ENCODE assay signal across 23 cellular contexts in the genomic region with DNA sequence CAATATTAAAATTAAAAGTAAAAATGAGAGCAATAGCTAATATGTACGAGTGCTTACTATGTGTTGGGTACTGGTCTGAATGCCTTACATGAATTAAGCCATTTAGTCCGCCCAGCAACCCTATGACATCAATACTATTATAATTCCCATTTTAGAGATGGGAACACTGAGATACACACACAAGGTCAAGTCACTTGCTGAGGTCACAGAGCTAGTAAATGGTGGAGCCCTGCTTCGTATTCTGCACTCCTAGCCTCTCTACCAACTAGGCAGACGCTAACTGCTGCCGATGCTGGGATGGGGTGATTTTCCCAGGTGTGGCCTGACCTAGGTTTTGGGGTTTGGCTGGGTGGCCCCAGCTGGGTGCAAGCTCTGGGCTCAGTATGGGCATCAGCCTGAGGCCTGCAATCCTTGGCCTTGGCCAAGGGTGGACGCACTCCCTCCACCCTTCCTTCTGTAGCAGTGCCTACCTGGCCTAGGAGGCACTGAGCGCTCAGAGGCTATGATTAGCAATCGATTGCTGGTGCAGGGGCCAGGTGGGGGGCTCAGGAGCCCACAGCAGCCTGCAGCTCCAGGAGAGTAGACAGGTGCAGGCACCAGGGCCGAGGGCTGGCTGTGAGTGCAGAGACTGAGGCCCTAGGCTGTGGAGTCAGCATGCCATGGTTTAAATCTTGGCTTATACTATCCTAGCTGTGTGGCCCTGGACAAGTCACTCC. TPM values are rescaled to one million over a fixed set of nuclear protein-coding genes. Genes with fewer than 3 reads are reported as not detected.
A peak's percentile ranks its signal among the peaks of the same experiment; 100 is the strongest.
DNase-seq lines count a peak whose midpoint lies in the region; ATAC-seq, FAIRE-seq and TF ChIP-seq lines count a peak whose summit lies in the region.
"Had no signal": no experiment of that assay in that cellular context is flagged by ENCODE, and none has a peak within 500 bp of the region (broad histone marks: within the 10 kb centered on the region; RNA-seq: fewer than 3 reads in every experiment).

No MANE protein-coding gene starts in this region.

- peak overlapping the region; percentile 30 for H3K27ac Mint-ChIP-seq in activated naive CD8-positive, alpha-beta T cell treated with anti-CD3 and anti-CD28 coated beads, Interleukin-2, amount 10 ng/mL, durations not matched to agents 7 days and 5 days
- H3K27ac Mint-ChIP-seq in activated naive CD8-positive, alpha-beta T cell treated with anti-CD3 and anti-CD28 coated beads, Interleukin-2, amount 50 U/mL, for 24 hours, result no peak overlapping the region
- H3K27ac Mint-ChIP-seq: GM23338, H9 had no signal

- no peaks in the 10 kb centered on the region for H3K9me1 ChIP-seq in K562 (ENCODE audit: control insufficient read depth, insufficient read depth, low read length)

- no peak overlapping the region for H4K8ac ChIP-seq in neuronal stem cell (ENCODE audit: low read depth, low read length)

- intact Hi-C loops in K562 (cut with micrococcal nuclease), result loop anchor here (5.0 kb wide), 1 partner anchor 63 kb away; no protein-coding TSS in a partner anchor

- POLR2A ChIA-PET in activated naive CD8-positive, alpha-beta T cell treated with anti-CD3 and anti-CD28 coated beads, Interleukin-2, amount 10 ng/mL, durations not matched to agents 7 days and 5 days (lab: Charles Lee), result interaction anchor here (0.5 to 3.2 kb wide), 4 partner anchors 9 to 227 kb away, joined by 3 to 11 read pairs (median 4); no protein-coding TSS in a partner anchor
- POLR2A ChIA-PET in K562 (lab: Yijun Ruan, JAX), result interaction anchor here (0.5 to 0.6 kb wide), 2 partner anchors 10 to 23 kb away, joined by 3 read pairs; no protein-coding TSS in a partner anchor

- TF ChIP-seq EP300 in K562 (IDR thresholded peaks at IDR 0.05; ENCODE audit: low read length), result no peak

- no peak for FAIRE-seq in K562 (lab: Jason Lieb, UNC)
- FAIRE-seq: A549, GM18507 had no signal

- H3K18ac ChIP-seq in neuronal stem cell (ENCODE audit: low read length), result no peak overlapping the region

- no peak overlapping the region for H3K23ac ChIP-seq in neuronal stem cell (ENCODE audit: low read depth, low read length, poor library complexity)

- peak overlapping the region in 1 of 2 experiments; percentile 51; a peak in 1 of 4 replicates for H3K9ac ChIP-seq in K562 (ENCODE audit: insufficient read depth in 1 of 2, low read depth in 2 of 2, low read length in 2 of 2)
- no peak overlapping the region for H3K9ac ChIP-seq in neuronal stem cell (ENCODE audit: low read depth, low read length, poor library complexity)

- H2BK15ac ChIP-seq in neuronal stem cell (ENCODE audit: low read length), result no peak overlapping the region

- no peak overlapping the region for H3K27ac ChIP-seq in K562 (ENCODE audit: extremely low read depth, low read depth, low read length)
- no peak overlapping the region for H3K27ac ChIP-seq in neuronal stem cell (replicated peaks; ENCODE audit: low read length)
- H3K27ac ChIP-seq: A549 had no signal

- TF ChIP-seq POLR2A in K562 (conservative IDR thresholded peaks at IDR 0.05), result no peak

- peaks cover 10 to 31% of the 10 kb centered on the region in 2 experiments; a peak in 4 of 5 replicates for H3K4me1 ChIP-seq in K562 (replicated peaks in 1 of 2; ENCODE audit: control insufficient read depth in 2 of 2, insufficient read depth in 2 of 2, low read length in 2 of 2)
- peaks cover 25 to 31% of the 10 kb centered on the region in 2 donors for H3K4me1 ChIP-seq in neuronal stem cell (ENCODE audit: control insufficient read depth in 2 of 2, insufficient read depth in 1 of 2, low read depth in 1 of 2, low read length in 2 of 2)
- H3K4me1 ChIP-seq: BE2C had no signal

- BruUV-seq in K562 (replicated peaks; lab: Mats Ljungman, UMichigan), result no TSS peak

- H2AK5ac ChIP-seq in neuronal stem cell (ENCODE audit: low read depth, low read length), result peak overlapping the region; percentile 24

- H3K14ac ChIP-seq in neuronal stem cell (ENCODE audit: low read length), result peak overlapping the region; percentile 9

- DNase-seq in activated naive CD8-positive, alpha-beta T cell treated with anti-CD3 and anti-CD28 coated beads, Interleukin-2, amount 10 ng/mL, durations not matched to agents 7 days and 5 days, result no peak
- no peak for DNase-seq in activated naive CD8-positive, alpha-beta T cell treated with anti-CD3 and anti-CD28 coated beads, Interleukin-2, amount 50 U/mL, for 24 hours
- DNase-seq in K562 (ENCODE audit: extremely low read depth in 1 of 4, low spot score in 3 of 4) (no peak), neuronal stem cell (ENCODE audit: low spot score) (no peak), NCI-H1930 (lab: John Stamatoyannopoulos, UW) (no peak), NCI-H2227 (lab: John Stamatoyannopoulos, UW; ENCODE audit: unreplicated experiment) (no peak)
- DNase-seq: 8988T, ACHN, AML-193, BE2C, C1 segment of cervical spinal cord, Calu3, COR-L47, DMS79 treated with DMSO at 0.1 percent for 48 hours, GF-D8, H9 had no signal

- no peak overlapping the region for H4K91ac ChIP-seq in neuronal stem cell (ENCODE audit: low read depth, low read length, poor library complexity)

- H3K79me2 ChIP-seq in K562 (ENCODE audit: control insufficient read depth, insufficient read depth, low read length), result no peaks in the 10 kb centered on the region

- H3K4me2 ChIP-seq in K562 (ENCODE audit: insufficient read depth, low read length) (no peak overlapping the region), neuronal stem cell (ENCODE audit: insufficient read depth, low read length, poor library complexity, severe bottlenecking) (no peak overlapping the region)
- H3K4me2 ChIP-seq: A549, GM23338 had no signal

- H2AFZ ChIP-seq in K562 (ENCODE audit: low read depth, low read length), result no peak overlapping the region
- H2AFZ ChIP-seq in neuronal stem cell (ENCODE audit: low read length), result no peak overlapping the region
- H2AFZ ChIP-seq: GM23338 had no signal

- in situ Hi-C loops in K562 (cut with MboI), result no loop called here

- H3K4me1 Mint-ChIP-seq in activated naive CD8-positive, alpha-beta T cell treated with anti-CD3 and anti-CD28 coated beads, Interleukin-2, amount 10 ng/mL, durations not matched to agents 7 days and 5 days, result peaks cover 45% of the 10 kb centered on the region
- peaks cover 12% of the 10 kb centered on the region for H3K4me1 Mint-ChIP-seq in activated naive CD8-positive, alpha-beta T cell treated with anti-CD3 and anti-CD28 coated beads, Interleukin-2, amount 50 U/mL, for 24 hours

- H3K4me3 ChIP-seq in K562 (no peak overlapping the region), neuronal stem cell (ENCODE audit: low read length in 2 of 2) (no peak overlapping the region)
- H3K4me3 ChIP-seq: A549, GM23338 had no signal

- CTCF ChIA-PET in K562 (lab: Yijun Ruan, JAX; ENCODE audit: low intra/inter-chr PET ratio), result no interaction called here

- H3K9me3 Mint-ChIP-seq in activated naive CD8-positive, alpha-beta T cell treated with anti-CD3 and anti-CD28 coated beads, Interleukin-2, amount 10 ng/mL, durations not matched to agents 7 days and 5 days, result no peaks in the 10 kb centered on the region
- H3K9me3 Mint-ChIP-seq in activated naive CD8-positive, alpha-beta T cell treated with anti-CD3 and anti-CD28 coated beads, Interleukin-2, amount 50 U/mL, for 24 hours, result no peaks in the 10 kb centered on the region
- H3K9me3 Mint-ChIP-seq: GM23338, H9 had no signal

- H3K4ac ChIP-seq in neuronal stem cell (ENCODE audit: low read length), result no peak overlapping the region

- no peaks in the 10 kb centered on the region for H3K36me3 Mint-ChIP-seq in activated naive CD8-positive, alpha-beta T cell treated with anti-CD3 and anti-CD28 coated beads, Interleukin-2, amount 10 ng/mL, durations not matched to agents 7 days and 5 days
- H3K36me3 Mint-ChIP-seq in activated naive CD8-positive, alpha-beta T cell treated with anti-CD3 and anti-CD28 coated beads, Interleukin-2, amount 50 U/mL, for 24 hours (ENCODE audit: low read depth), result no peaks in the 10 kb centered on the region
- H3K36me3 Mint-ChIP-seq: CD4-positive, alpha-beta memory T cell had no signal

- H3K27me3 ChIP-seq in K562 (ENCODE audit: control insufficient read depth in 2 of 2, insufficient read depth in 2 of 2, low read length in 2 of 2) (peaks cover 6 to 46% of the 10 kb centered on the region in 2 experiments), neuronal stem cell (ENCODE audit: control insufficient read depth in 3 of 3, insufficient read depth in 3 of 3, low read depth in 1 of 3, low read length in 3 of 3) (peaks cover 0 to 41% (median 6%) of the 10 kb centered on the region in 3 experiments)
- H3K27me3 ChIP-seq: BE2C had no signal

- H3K36me3 ChIP-seq in K562 (ENCODE audit: control insufficient read depth, insufficient read depth, low read length) (no peaks in the 10 kb centered on the region), neuronal stem cell (replicated peaks in 1 of 2; ENCODE audit: control insufficient read depth in 2 of 2, insufficient read depth in 2 of 2, low read length in 2 of 2) (no peaks in the 10 kb centered on the region)
- H3K36me3 ChIP-seq: BE2C had no signal

- TF ChIP-seq CTCF in K562 (IDR thresholded peaks at IDR 0.05 in 2 of 3, conservative IDR thresholded peaks at IDR 0.05 in 1 of 3; ENCODE audit: insufficient read depth in 2 of 3, low read depth in 1 of 3, low read length in 3 of 3), result no peak

- no peaks in the 10 kb centered on the region for H4K20me1 ChIP-seq in K562 (replicated peaks; ENCODE audit: control insufficient read depth, insufficient read depth, low read length)

- H2BK12ac ChIP-seq in neuronal stem cell (ENCODE audit: low read length), result no peak overlapping the region

- peaks cover 28% of the 10 kb centered on the region for H3K27me3 Mint-ChIP-seq in activated naive CD8-positive, alpha-beta T cell treated with anti-CD3 and anti-CD28 coated beads, Interleukin-2, amount 10 ng/mL, durations not matched to agents 7 days and 5 days
- H3K27me3 Mint-ChIP-seq in activated naive CD8-positive, alpha-beta T cell treated with anti-CD3 and anti-CD28 coated beads, Interleukin-2, amount 50 U/mL, for 24 hours, result peaks cover 14% of the 10 kb centered on the region

- no peak overlapping the region for H2BK5ac ChIP-seq in neuronal stem cell (ENCODE audit: low read length)

- no peak for TF ChIP-seq RAD21 in K562 (CRISPR knock-in tag; conservative IDR thresholded peaks at IDR 0.05 in 1 of 2, IDR thresholded peaks at IDR 0.05 in 1 of 2)

- H3K4me3 Mint-ChIP-seq in activated naive CD8-positive, alpha-beta T cell treated with anti-CD3 and anti-CD28 coated beads, Interleukin-2, amount 10 ng/mL, durations not matched to agents 7 days and 5 days, result peak overlapping the region; percentile 15
- no peak overlapping the region for H3K4me3 Mint-ChIP-seq in activated naive CD8-positive, alpha-beta T cell treated with anti-CD3 and anti-CD28 coated beads, Interleukin-2, amount 50 U/mL, for 24 hours
- H3K4me3 Mint-ChIP-seq: GM23338, H9 had no signal

- H3K9me3 ChIP-seq in K562 (replicated peaks; ENCODE audit: control insufficient read depth, insufficient read depth, low read depth, low read length), result no peaks in the 10 kb centered on the region
- peaks cover 0 to 2% of the 10 kb centered on the region in 2 donors for H3K9me3 ChIP-seq in neuronal stem cell (replicated peaks in 1 of 2; ENCODE audit: control insufficient read depth in 2 of 2, insufficient read depth in 1 of 2, low read depth in 1 of 2, low read length in 2 of 2)
- H3K9me3 ChIP-seq: A549, BE2C had no signal

- WGBS in K562 (ENCODE audit: insufficient coverage, low coverage, missing lambda C conversion rate), result 36% methylated on average over 9 of the region's 9 CpGs
- WGBS in neuronal stem cell (ENCODE audit: extremely low coverage in 2 of 2, insufficient read length in 2 of 2, insufficient replicate concordance in 1 of 2), 2 donors, result no CpG with 5 or more reads among the region's 9 CpGs

- ATAC-seq in activated naive CD8-positive, alpha-beta T cell treated with anti-CD3 and anti-CD28 coated beads, Interleukin-2, amount 10 ng/mL, durations not matched to agents 7 days and 5 days (ENCODE audit: low read depth), result no peak
- ATAC-seq in activated naive CD8-positive, alpha-beta T cell treated with anti-CD3 and anti-CD28 coated beads, Interleukin-2, amount 50 U/mL, for 24 hours, result no peak
- ATAC-seq in K562, result no peak
- ATAC-seq: A549, GM23338, HCT116 had no signal

- no peak overlapping the region for H2BK120ac ChIP-seq in neuronal stem cell (ENCODE audit: low read depth, low read length)

- no peaks in the 10 kb centered on the region for H3K79me1 ChIP-seq in neuronal stem cell (ENCODE audit: low read depth, low read length)

RNA-seq across cellular contexts. Expression of a gene that starts 2.7 kb away (rescaled TPM):
- total RNA-seq in activated naive CD8-positive, alpha-beta T cell treated with anti-CD3 and anti-CD28 coated beads, Interleukin-2, amount 10 ng/mL, durations not matched to agents 7 days and 5 days, result 1 to 10 TPM; 3.3 to 4.1 TPM
- 0.23 TPM in 1 of 2 replicates, not detected in the other for total RNA-seq in K562 (2011; cell fraction: chromatin; rRNA removed; ENCODE audit: low replicate concordance)
- not detected in 2 replicates for total RNA-seq in K562 (2011; cell fraction: nucleolus; rRNA removed)
- total RNA-seq in K562 (2011; cell fraction: nucleoplasm; rRNA removed), result not detected in 2 replicates
- total RNA-seq in K562 (2014; rRNA removed) (not detected in 2 replicates), K562 (2014; rRNA removed; fragmentation: Illumina TruSeq; extraction: Trizol) (not detected in 2 replicates), K562 (2015; rRNA removed; fragmentation: Illumina TruSeq; extraction: Trizol) (not detected in 2 replicates), K562 (2021) (0.16 and 0.18 TPM in 2 replicates)
- polyA plus RNA-seq in K562 (2011; rRNA removed) (0.10 and 0.12 TPM in 2 replicates), K562 (2014; fragmentation: Illumina TruSeq; extraction: Trizol) (0.11 TPM in 1 of 2 replicates, not detected in the other), K562 (2014; fragmentation: Nextera tagmentation; extraction: Ambion mirVana) (not detected), K562 (2014; rRNA removed) (0.29 TPM in 1 of 2 replicates, not detected in the other)
- 0.18 and 0.64 TPM in 2 replicates for polyA plus RNA-seq in K562 (2011; cell fraction: cytosol; rRNA removed)
- polyA plus RNA-seq in K562 (2011; cell fraction: nucleus; rRNA removed), result 0.17 and 0.18 TPM in 2 replicates
- polyA plus RNA-seq in K562 (2012), result 0.07 and 0.32 TPM in 2 replicates
- polyA minus RNA-seq in K562 (2011; rRNA and poly(A)+ RNA removed), result not detected in 2 replicates
- 0.86 TPM in 1 of 2 replicates, not detected in the other for polyA minus RNA-seq in K562 (2011; cell fraction: cytosol; rRNA and poly(A)+ RNA removed)
- polyA minus RNA-seq in K562 (2011; cell fraction: nucleus; rRNA and poly(A)+ RNA removed), result 0.13 TPM in 1 of 2 replicates, not detected in the other
- 8.9 TPM for polyA plus RNA-seq in neuronal stem cell (2013, experiment 1 of 2)
- polyA plus RNA-seq in neuronal stem cell (2013, experiment 2 of 2), result 9.1 TPM
- total RNA-seq: CD4-positive, alpha-beta memory T cell had no signal

RNA-seq across cellular contexts. Expression of a gene that starts 27.2 kb away (rescaled TPM):
- not detected for total RNA-seq in activated naive CD8-positive, alpha-beta T cell treated with anti-CD3 and anti-CD28 coated beads, Interleukin-2, amount 10 ng/mL, durations not matched to agents 7 days and 5 days
- 1.2 and 5.1 TPM in 2 replicates for total RNA-seq in K562 (2011; cell fraction: chromatin; rRNA removed; ENCODE audit: low replicate concordance)
- total RNA-seq in K562 (2011; cell fraction: nucleolus; rRNA removed), result 3.3 and 5.3 TPM in 2 replicates
- total RNA-seq in K562 (2011; cell fraction: nucleoplasm; rRNA removed), result 1.8 and 2.3 TPM in 2 replicates
- total RNA-seq in K562 (2014; rRNA removed) (0.64 and 1.6 TPM in 2 replicates), K562 (2014; rRNA removed; fragmentation: Illumina TruSeq; extraction: Trizol) (0.32 and 0.40 TPM in 2 replicates), K562 (2015; rRNA removed; fragmentation: Illumina TruSeq; extraction: Trizol) (0.19 and 0.29 TPM in 2 replicates), K562 (2021) (1.1 TPM in 2 replicates)
- polyA plus RNA-seq in K562 (2011; rRNA removed) (1.4 and 4.0 TPM in 2 replicates), K562 (2014; fragmentation: Illumina TruSeq; extraction: Trizol) (0.97 and 1.1 TPM in 2 replicates), K562 (2014; fragmentation: Nextera tagmentation; extraction: Ambion mirVana) (under 1 TPM; 0.08 to 0.49 TPM), K562 (2014; rRNA removed) (1.2 and 1.7 TPM in 2 replicates)
- polyA plus RNA-seq in K562 (2011; cell fraction: cytosol; rRNA removed), result 3.6 and 5.5 TPM in 2 replicates
- 22.9 and 26.0 TPM in 2 replicates for polyA plus RNA-seq in K562 (2011; cell fraction: nucleus; rRNA removed)
- polyA plus RNA-seq in K562 (2012), result 0.48 and 1.8 TPM in 2 replicates
- 0.99 and 1.2 TPM in 2 replicates for polyA minus RNA-seq in K562 (2011; rRNA and poly(A)+ RNA removed)
- 1.0 TPM in 1 of 2 replicates, not detected in the other for polyA minus RNA-seq in K562 (2011; cell fraction: cytosol; rRNA and poly(A)+ RNA removed)
- polyA minus RNA-seq in K562 (2011; cell fraction: nucleus; rRNA and poly(A)+ RNA removed), result 1.5 and 2.3 TPM in 2 replicates
- 2.9 TPM for polyA plus RNA-seq in neuronal stem cell (2013, experiment 1 of 2)
- polyA plus RNA-seq in neuronal stem cell (2013, experiment 2 of 2), result 2.7 TPM
- total RNA-seq: Calu3; CD4-positive, alpha-beta memory T cell; H4 had no signal
- polyA plus RNA-seq: CD4-positive, alpha-beta memory T cell had no signal

RNA-seq across cellular contexts. Expression of a gene that starts 49.0 kb away (rescaled TPM):
- not detected for total RNA-seq in activated naive CD8-positive, alpha-beta T cell treated with anti-CD3 and anti-CD28 coated beads, Interleukin-2, amount 10 ng/mL, durations not matched to agents 7 days and 5 days
- total RNA-seq in K562 (2011; cell fraction: chromatin; rRNA removed; ENCODE audit: low replicate concordance), result 0.55 and 2.4 TPM in 2 replicates
- total RNA-seq in K562 (2011; cell fraction: nucleolus; rRNA removed), result 0.92 and 2.0 TPM in 2 replicates
- 0.76 and 2.0 TPM in 2 replicates for total RNA-seq in K562 (2011; cell fraction: nucleoplasm; rRNA removed)
- total RNA-seq in K562 (2014; rRNA removed) (0.18 TPM in 1 of 2 replicates, not detected in the other), K562 (2014; rRNA removed; fragmentation: Illumina TruSeq; extraction: Trizol) (not detected in 2 replicates), K562 (2015; rRNA removed; fragmentation: Illumina TruSeq; extraction: Trizol) (not detected in 2 replicates), K562 (2021) (0.07 and 0.18 TPM in 2 replicates)
- polyA plus RNA-seq in K562 (2011; rRNA removed) (0.10 and 0.45 TPM in 2 replicates), K562 (2014; fragmentation: Illumina TruSeq; extraction: Trizol) (0.10 TPM in 1 of 2 replicates, not detected in the other), K562 (2014; fragmentation: Nextera tagmentation; extraction: Ambion mirVana) (under 1 TPM in 1 of 2 experiments, not detected in 1; 0.03 TPM), K562 (2014; rRNA removed) (0.37 TPM in 1 of 2 replicates, not detected in the other)
- 0.24 and 1.1 TPM in 2 replicates for polyA plus RNA-seq in K562 (2011; cell fraction: cytosol; rRNA removed)
- 4.6 and 6.0 TPM in 2 replicates for polyA plus RNA-seq in K562 (2011; cell fraction: nucleus; rRNA removed)
- polyA plus RNA-seq in K562 (2012), result 0.14 and 0.35 TPM in 2 replicates
- 0.07 TPM in 1 of 2 replicates, not detected in the other for polyA minus RNA-seq in K562 (2011; rRNA and poly(A)+ RNA removed)
- not detected in 2 replicates for polyA minus RNA-seq in K562 (2011; cell fraction: cytosol; rRNA and poly(A)+ RNA removed)
- 0.56 and 0.94 TPM in 2 replicates for polyA minus RNA-seq in K562 (2011; cell fraction: nucleus; rRNA and poly(A)+ RNA removed)
- 0.13 TPM for polyA plus RNA-seq in neuronal stem cell (2013, experiment 1 of 2)
- 0.08 TPM for polyA plus RNA-seq in neuronal stem cell (2013, experiment 2 of 2)
- total RNA-seq: Calu3; CD4-positive, alpha-beta memory T cell; Daoy; H4 had no signal
- polyA plus RNA-seq: CD4-positive, alpha-beta memory T cell had no signal

RNA-seq across cellular contexts. Expression of a gene that starts 53.0 kb away (rescaled TPM):
- total RNA-seq in activated naive CD8-positive, alpha-beta T cell treated with anti-CD3 and anti-CD28 coated beads, Interleukin-2, amount 10 ng/mL, durations not matched to agents 7 days and 5 days, result not detected
- 0.44 TPM in 1 of 2 replicates, not detected in the other for total RNA-seq in K562 (2011; cell fraction: chromatin; rRNA removed; ENCODE audit: low replicate concordance)
- not detected in 2 replicates for total RNA-seq in K562 (2011; cell fraction: nucleolus; rRNA removed)
- 0.31 TPM in 1 of 2 replicates, not detected in the other for total RNA-seq in K562 (2011; cell fraction: nucleoplasm; rRNA removed)
- 0.05 TPM in 1 of 2 replicates, not detected in the other for total RNA-seq in K562 (2014; rRNA removed)
- not detected in 2 replicates for total RNA-seq in K562 (2014; rRNA removed; fragmentation: Illumina TruSeq; extraction: Trizol)
- not detected in 2 replicates for total RNA-seq in K562 (2015; rRNA removed; fragmentation: Illumina TruSeq; extraction: Trizol)
- total RNA-seq in K562 (2021), result 0.09 TPM in 1 of 2 replicates, not detected in the other
- 0.07 and 0.08 TPM in 2 replicates for polyA plus RNA-seq in K562 (2011; rRNA removed)
- 0.03 and 0.04 TPM in 2 replicates for polyA plus RNA-seq in K562 (2011; cell fraction: cytosol; rRNA removed)
- 0.07 and 0.08 TPM in 2 replicates for polyA plus RNA-seq in K562 (2011; cell fraction: nucleus; rRNA removed)
- polyA plus RNA-seq in K562 (2012), result 0.16 and 0.17 TPM in 2 replicates
- 0.19 TPM in 1 of 2 replicates, not detected in the other for polyA plus RNA-seq in K562 (2014; fragmentation: Illumina TruSeq; extraction: Trizol)
- polyA plus RNA-seq in K562 (2014; fragmentation: Nextera tagmentation; extraction: Ambion mirVana), result not detected
- not detected in 2 replicates for polyA plus RNA-seq in K562 (2014; rRNA removed)
- not detected in 2 replicates for polyA minus RNA-seq in K562 (2011; rRNA and poly(A)+ RNA removed)
- polyA minus RNA-seq in K562 (2011; cell fraction: cytosol; rRNA and poly(A)+ RNA removed), result not detected in 2 replicates
- not detected in 2 replicates for polyA minus RNA-seq in K562 (2011; cell fraction: nucleus; rRNA and poly(A)+ RNA removed)
- polyA plus RNA-seq in neuronal stem cell (2013, experiment 1 of 2), result not detected
- not detected for polyA plus RNA-seq in neuronal stem cell (2013, experiment 2 of 2)
- total RNA-seq: Calu3; CD4-positive, alpha-beta memory T cell; GM23338; H4; H9 had no signal
- polyA plus RNA-seq: A549; CD4-positive, alpha-beta memory T cell had no signal
